In genomic region chr2:234171666-234172065, GRCh38 we compare ENCODE assay signal across 1 cellular context.
TF ChIP-seq lines count a peak whose summit lies in the region.

No MANE protein-coding gene starts in this region.

TF ChIP-seq in A549, 52 proteins besides CTCF, POLR2A, EP300 and RAD21 (continued from another document):
- TF ChIP-seq USF2 (IDR thresholded peaks at IDR 0.05): no peak
- TF ChIP-seq CEBPB (IDR thresholded peaks at IDR 0.05): no peak
- no peak for TF ChIP-seq ESRRA (IDR thresholded peaks at IDR 0.05; ENCODE audit: borderline replicate concordance, low read length)
- no peak for TF ChIP-seq PBX3 (IDR thresholded peaks at IDR 0.05)
- TF ChIP-seq BHLHE40 (IDR thresholded peaks at IDR 0.05; ENCODE audit: low read depth, low read length): no peak
- TF ChIP-seq HDAC2 (IDR thresholded peaks at IDR 0.05): no peak
- no peak for TF ChIP-seq GATA3 (IDR thresholded peaks at IDR 0.05; ENCODE audit: borderline replicate concordance)
- TF ChIP-seq KDM5A (IDR thresholded peaks at IDR 0.05): no peak
- no peak for TF ChIP-seq HMGXB4 (CRISPR knock-in tag; IDR thresholded peaks at IDR 0.05; ENCODE audit: borderline replicate concordance)
